Comparison of ENCODE assay signal across 23 cellular contexts in the genomic region with DNA sequence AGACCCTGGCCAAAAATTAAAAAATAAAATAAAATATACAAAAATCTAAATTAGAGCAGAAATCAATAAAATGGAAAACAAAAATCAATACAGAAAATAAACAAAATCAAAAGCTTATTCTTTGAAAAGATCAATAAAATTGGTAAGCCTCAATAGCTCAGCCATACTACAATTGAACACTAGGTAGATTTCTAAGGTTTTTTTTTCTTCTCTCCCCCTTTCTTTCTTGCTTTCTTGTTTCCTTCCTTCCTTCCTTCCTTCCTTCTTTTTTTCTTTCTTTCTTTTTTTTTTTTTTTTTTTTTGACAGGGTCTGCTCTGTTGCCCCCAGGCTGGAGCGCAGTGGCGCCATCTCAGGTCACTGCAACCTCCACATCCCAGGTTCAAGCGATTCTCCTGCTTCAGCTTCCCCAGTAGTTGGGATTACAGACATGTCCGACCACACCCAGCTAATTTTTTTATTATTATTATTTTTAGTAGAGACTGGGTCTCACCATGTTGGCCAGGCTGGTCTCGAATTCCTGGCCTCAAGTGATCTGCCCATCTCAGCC.
"Had no signal": no experiment of that assay in that cellular context is flagged by ENCODE, and none has a peak within 500 bp of the region (broad histone marks: within the 10 kb centered on the region; RNA-seq: fewer than 3 reads in every experiment).

No MANE protein-coding gene starts in this region.

- H3K4me3 ChIP-seq: coronary artery, dorsolateral prefrontal cortex, heart right ventricle, left lung, lung, right atrium auricular region, suprapubic skin, tibial artery had no signal

- DNase-seq: activated CD4-positive, alpha-beta memory T cell treated with anti-CD3 and anti-CD28 coated beads, Interleukin-2, amount 10 ng/mL, durations not matched to agents 7 days and 5 days; activated CD4-positive, alpha-beta T cell treated with anti-CD3 and anti-CD28 coated beads, Interleukin-2, amount 10 ng/mL, durations not matched to agents 24 days and 14 days; activated CD8-positive, alpha-beta memory T cell treated with anti-CD3 and anti-CD28 coated beads, Interleukin-2, amount 50 U/mL, for 48 hours; activated gamma-delta T cell; activated naive CD4-positive, alpha-beta T cell treated with anti-CD3 and anti-CD28 coated beads, Interleukin-2, amount 10 ng/mL, durations not matched to agents 7 days and 5 days; activated T-cell treated with anti-CD3 and anti-CD28 coated beads, Interleukin-2, amount 50 U/mL, for 24 hours; amniotic stem cell; brain microvascular endothelial cell; dorsolateral prefrontal cortex; foreskin fibroblast; heart right ventricle; left lung; mesendoderm; natural killer cell; stimulated activated CD4-positive, alpha-beta T cell treated with anti-CD3 and anti-CD28 coated beads, Interleukin-15, amount 100 ng/mL, for 24 hours; stimulated activated CD4-positive, alpha-beta T cell treated with anti-CD3 and anti-CD28 coated beads, Interleukin-2, amount 100 ng/mL, for 24 hours; stimulated activated naive CD4-positive, alpha-beta T cell; tibial artery had no signal

- H3K36me3 ChIP-seq: brain microvascular endothelial cell, heart right ventricle, left lung, right atrium auricular region, suprapubic skin, tibial artery had no signal

- H3K9me3 Mint-ChIP-seq: activated naive CD4-positive, alpha-beta T cell treated with anti-CD3 and anti-CD28 coated beads, Interleukin-2, amount 10 ng/mL, durations not matched to agents 7 days and 5 days; activated T-cell treated with anti-CD3 and anti-CD28 coated beads, Interleukin-2, amount 50 U/mL, for 24 hours; natural killer cell had no signal

- H3K27ac Mint-ChIP-seq: activated CD4-positive, alpha-beta memory T cell treated with anti-CD3 and anti-CD28 coated beads, Interleukin-2, amount 10 ng/mL, durations not matched to agents 7 days and 5 days; activated CD4-positive, alpha-beta T cell treated with anti-CD3 and anti-CD28 coated beads, Interleukin-2, amount 10 ng/mL, durations not matched to agents 24 days and 14 days; activated naive CD4-positive, alpha-beta T cell treated with anti-CD3 and anti-CD28 coated beads, Interleukin-2, amount 10 ng/mL, durations not matched to agents 7 days and 5 days; activated T-cell treated with anti-CD3 and anti-CD28 coated beads, Interleukin-2, amount 50 U/mL, for 24 hours; natural killer cell had no signal

- ATAC-seq: esophagus mucosa, heart right ventricle, left lung, natural killer cell had no signal

- H3K36me3 Mint-ChIP-seq: activated naive CD4-positive, alpha-beta T cell treated with anti-CD3 and anti-CD28 coated beads, Interleukin-2, amount 10 ng/mL, durations not matched to agents 7 days and 5 days; natural killer cell had no signal

- H3K4me3 Mint-ChIP-seq: activated CD4-positive, alpha-beta memory T cell treated with anti-CD3 and anti-CD28 coated beads, Interleukin-2, amount 10 ng/mL, durations not matched to agents 7 days and 5 days; activated CD4-positive, alpha-beta T cell treated with anti-CD3 and anti-CD28 coated beads, Interleukin-2, amount 10 ng/mL, durations not matched to agents 24 days and 14 days; activated naive CD4-positive, alpha-beta T cell treated with anti-CD3 and anti-CD28 coated beads, Interleukin-2, amount 10 ng/mL, durations not matched to agents 7 days and 5 days; activated T-cell treated with anti-CD3 and anti-CD28 coated beads, Interleukin-2, amount 50 U/mL, for 24 hours; natural killer cell had no signal

- H3K27ac ChIP-seq: brain microvascular endothelial cell, coronary artery, dorsolateral prefrontal cortex, heart right ventricle, left lung, right atrium auricular region, suprapubic skin, tibial artery had no signal

- H3K4me1 Mint-ChIP-seq: activated CD4-positive, alpha-beta memory T cell treated with anti-CD3 and anti-CD28 coated beads, Interleukin-2, amount 10 ng/mL, durations not matched to agents 7 days and 5 days; activated CD4-positive, alpha-beta T cell treated with anti-CD3 and anti-CD28 coated beads, Interleukin-2, amount 10 ng/mL, durations not matched to agents 24 days and 14 days; activated naive CD4-positive, alpha-beta T cell treated with anti-CD3 and anti-CD28 coated beads, Interleukin-2, amount 10 ng/mL, durations not matched to agents 7 days and 5 days; natural killer cell had no signal

- H3K27me3 ChIP-seq: brain microvascular endothelial cell, dorsolateral prefrontal cortex, heart right ventricle, left lung, right atrium auricular region, suprapubic skin, tibial artery had no signal

- H3K9me3 ChIP-seq: left lung, right atrium auricular region, suprapubic skin, tibial artery had no signal

- H3K4me1 ChIP-seq: heart right ventricle, left lung, right atrium auricular region, suprapubic skin, tibial artery had no signal
